8 cellular contexts compared by ENCODE assay signal in the genomic region with DNA sequence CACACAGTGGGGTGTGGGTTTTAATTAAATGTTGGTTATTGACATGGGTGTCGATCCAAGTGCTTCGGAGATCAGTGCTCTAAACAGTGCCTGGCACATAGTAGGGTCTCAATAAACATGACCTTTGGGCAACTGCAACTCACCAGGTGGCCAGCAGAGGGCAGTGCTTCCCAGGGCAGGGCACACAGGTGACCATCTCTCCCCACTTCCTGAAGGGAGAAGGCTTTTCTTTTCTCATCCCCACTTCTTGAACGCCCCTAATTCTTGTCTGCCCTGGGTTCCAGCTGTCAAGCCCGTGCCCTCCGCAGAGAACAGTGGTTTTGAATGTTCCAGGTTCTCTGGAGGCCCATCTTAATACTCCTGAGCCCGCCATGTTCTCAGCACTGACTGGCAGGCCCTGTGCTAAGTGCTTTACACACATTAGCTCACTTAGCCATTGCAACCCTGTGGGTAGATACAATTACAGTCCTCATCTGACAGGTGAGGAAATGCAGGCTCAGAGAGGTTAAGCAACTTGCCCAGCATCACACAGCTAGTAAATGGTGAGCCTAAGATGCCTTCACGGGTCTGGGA. TPM values are rescaled to one million over a fixed set of nuclear protein-coding genes. Genes with fewer than 3 reads are reported as not detected.
A peak's percentile ranks its signal among the peaks of the same experiment; 100 is the strongest.
DNase-seq lines count a peak whose midpoint lies in the region; ATAC-seq and TF ChIP-seq lines count a peak whose summit lies in the region.

No MANE protein-coding gene starts in this region.

- no peaks in the 10 kb centered on the region for H3K9me3 Mint-ChIP-seq in activated CD4-positive, alpha-beta memory T cell treated with anti-CD3 and anti-CD28 coated beads, Interleukin-2, amount 10 ng/mL, durations not matched to agents 7 days and 5 days
- no peaks in the 10 kb centered on the region for H3K9me3 Mint-ChIP-seq in effector memory CD8-positive, alpha-beta T cell
- no peaks in the 10 kb centered on the region for H3K9me3 Mint-ChIP-seq in neural progenitor cell

- WGBS in neuronal stem cell (ENCODE audit: extremely low coverage in 2 of 2, insufficient read length in 2 of 2, insufficient replicate concordance in 1 of 2), 2 donors = no CpG with 5 or more reads among the region's 7 CpGs

- H3K36me3 Mint-ChIP-seq in activated CD4-positive, alpha-beta memory T cell treated with anti-CD3 and anti-CD28 coated beads, Interleukin-2, amount 10 ng/mL, durations not matched to agents 7 days and 5 days (ENCODE audit: low read depth) = no peaks in the 10 kb centered on the region
- peaks cover 3% of the 10 kb centered on the region for H3K36me3 Mint-ChIP-seq in effector memory CD8-positive, alpha-beta T cell (ENCODE audit: insufficient read depth)
- H3K36me3 Mint-ChIP-seq in neural progenitor cell = no peaks in the 10 kb centered on the region

- H3K36me3 ChIP-seq in MM.1S (replicated peaks; ENCODE audit: insufficient read depth, low read length) = no peaks in the 10 kb centered on the region
- no peaks in the 10 kb centered on the region for H3K36me3 ChIP-seq in neural progenitor cell
- H3K36me3 ChIP-seq in upper lobe of right lung = peaks cover 4% of the 10 kb centered on the region
- no peaks in the 10 kb centered on the region for H3K36me3 ChIP-seq in neuronal stem cell (replicated peaks in 1 of 2; ENCODE audit: control insufficient read depth in 2 of 2, insufficient read depth in 2 of 2, low read length in 2 of 2)

- H3K4me2 ChIP-seq in MM.1S (ENCODE audit: low read depth, low read length) (no peak overlapping the region), neural progenitor cell (no peak overlapping the region), neuronal stem cell (ENCODE audit: insufficient read depth, low read length, poor library complexity, severe bottlenecking) (no peak overlapping the region)

- H4K91ac ChIP-seq in neuronal stem cell (ENCODE audit: low read depth, low read length, poor library complexity) = no peak overlapping the region

- in situ Hi-C loops in G401 (cut with HindIII; ENCODE audit: low sequenced_read_pairs) = no loop called here

- POLR2A ChIA-PET in activated CD4-positive, alpha-beta memory T cell treated with anti-CD3 and anti-CD28 coated beads, Interleukin-2, amount 10 ng/mL, durations not matched to agents 7 days and 5 days (lab: Charles Lee) = interaction anchor here (0.8 to 6.6 kb wide), 15 partner anchors 9 to 163 kb away, joined by 3 to 48 read pairs (median 3); partner anchors contain the start of genes RPAP3 and VDR

- peaks cover 5% of the 10 kb centered on the region; the same call in 1 of the 2 replicates for H3F3A ChIP-seq in MM.1S (ENCODE audit: insufficient read depth, low read length)
- H3F3A ChIP-seq in neural progenitor cell (ENCODE audit: low read depth) = peaks cover 5% of the 10 kb centered on the region

- H3K18ac ChIP-seq in neuronal stem cell (ENCODE audit: low read length) = no peak overlapping the region

- H3K79me1 ChIP-seq in neuronal stem cell (ENCODE audit: low read depth, low read length) = no peaks in the 10 kb centered on the region

- CTCF ChIA-PET in activated CD4-positive, alpha-beta memory T cell treated with anti-CD3 and anti-CD28 coated beads, Interleukin-2, amount 10 ng/mL, durations not matched to agents 7 days and 5 days (lab: Charles Lee) = interaction anchor here (0.6 to 13.6 kb wide), 37 partner anchors 10 to 441 kb away, joined by 3 to 431 read pairs (median 4); partner anchors contain the start of genes CCDC184, ENDOU, RAPGEF3 and RPAP3

- H3K4me3 Mint-ChIP-seq in activated CD4-positive, alpha-beta memory T cell treated with anti-CD3 and anti-CD28 coated beads, Interleukin-2, amount 10 ng/mL, durations not matched to agents 7 days and 5 days = no peak overlapping the region
- peak overlapping the region in 1 of 2 donors; percentile 28 for H3K4me3 Mint-ChIP-seq in effector memory CD8-positive, alpha-beta T cell
- no peak overlapping the region for H3K4me3 Mint-ChIP-seq in neural progenitor cell

- no peak overlapping the region for H2BK12ac ChIP-seq in neuronal stem cell (ENCODE audit: low read length)

- H3K4me3 ChIP-seq in MM.1S (ENCODE audit: low read length) = no peak overlapping the region
- H3K4me3 ChIP-seq in neural progenitor cell = no peak overlapping the region
- no peak overlapping the region for H3K4me3 ChIP-seq in upper lobe of right lung
- no peak overlapping the region for H3K4me3 ChIP-seq in neuronal stem cell (ENCODE audit: low read length in 2 of 2)

- H3K79me2 ChIP-seq in MM.1S (ENCODE audit: low read length) = no peaks in the 10 kb centered on the region
- H3K79me2 ChIP-seq in neural progenitor cell (ENCODE audit: low read depth) = no peaks in the 10 kb centered on the region

- no peak overlapping the region for H3K14ac ChIP-seq in neuronal stem cell (ENCODE audit: low read length)

- H3K27me3 ChIP-seq in MM.1S (replicated peaks; ENCODE audit: insufficient read depth, low read length) (no peaks in the 10 kb centered on the region), neural progenitor cell (no peaks in the 10 kb centered on the region), upper lobe of right lung (no peaks in the 10 kb centered on the region), neuronal stem cell (ENCODE audit: control insufficient read depth in 3 of 3, insufficient read depth in 3 of 3, low read depth in 1 of 3, low read length in 3 of 3) (no peaks in the 10 kb centered on the region)

- no peak overlapping the region for H3K23ac ChIP-seq in neuronal stem cell (ENCODE audit: low read depth, low read length, poor library complexity)

- TF ChIP-seq CTCF in MM.1S (IDR thresholded peaks at IDR 0.05; ENCODE audit: low read length) = peak; percentile 96
- TF ChIP-seq CTCF in neural progenitor cell (IDR thresholded peaks at IDR 0.05) = peak; percentile 88
- TF ChIP-seq CTCF in upper lobe of right lung (IDR thresholded peaks at IDR 0.05) = peak; percentile 97

- H3K4ac ChIP-seq in neuronal stem cell (ENCODE audit: low read length) = no peak overlapping the region

- no peak overlapping the region; the same call in 1 of the 2 replicates for H2AFZ ChIP-seq in MM.1S (ENCODE audit: low read length)
- H2AFZ ChIP-seq in neural progenitor cell (replicated peaks) = no peak overlapping the region
- no peak overlapping the region for H2AFZ ChIP-seq in neuronal stem cell (ENCODE audit: low read length)

- H2BK15ac ChIP-seq in neuronal stem cell (ENCODE audit: low read length) = no peak overlapping the region

- no peaks in the 10 kb centered on the region for H4K20me1 ChIP-seq in MM.1S (ENCODE audit: insufficient read depth, low read length)
- no peaks in the 10 kb centered on the region for H4K20me1 ChIP-seq in neural progenitor cell (ENCODE audit: low read depth)

- H3K4me1 Mint-ChIP-seq in activated CD4-positive, alpha-beta memory T cell treated with anti-CD3 and anti-CD28 coated beads, Interleukin-2, amount 10 ng/mL, durations not matched to agents 7 days and 5 days = peaks cover 20% of the 10 kb centered on the region
- peaks cover 32 to 34% of the 10 kb centered on the region in 2 donors for H3K4me1 Mint-ChIP-seq in effector memory CD8-positive, alpha-beta T cell (ENCODE audit: low read depth in 2 of 2)
- peaks cover 29% of the 10 kb centered on the region for H3K4me1 Mint-ChIP-seq in neural progenitor cell

- DNase-seq in G401 (ENCODE audit: low spot score) (peak; percentile 29), MM.1S (peak; percentile 47), neural progenitor cell (ENCODE audit: low spot score) (peak; percentile 36), upper lobe of right lung (peak; percentile 85), neuronal stem cell (ENCODE audit: low spot score) (no peak)
- DNase-seq in activated CD4-positive, alpha-beta memory T cell treated with anti-CD3 and anti-CD28 coated beads, Interleukin-2, amount 10 ng/mL, durations not matched to agents 7 days and 5 days = peak; percentile 82
- peak; percentile 59 to 67 (median 63) for DNase-seq in effector memory CD8-positive, alpha-beta T cell

- intact Hi-C loops in upper lobe of right lung (cut with DNase I) = no loop called here

- H3K27me3 Mint-ChIP-seq in activated CD4-positive, alpha-beta memory T cell treated with anti-CD3 and anti-CD28 coated beads, Interleukin-2, amount 10 ng/mL, durations not matched to agents 7 days and 5 days = peaks cover 17% of the 10 kb centered on the region
- H3K27me3 Mint-ChIP-seq in effector memory CD8-positive, alpha-beta T cell = peaks cover 29 to 41% of the 10 kb centered on the region in 2 donors
- H3K27me3 Mint-ChIP-seq in neural progenitor cell (ENCODE audit: insufficient read depth, low read depth) = peaks cover 4% of the 10 kb centered on the region

- no peak overlapping the region for H3K27ac Mint-ChIP-seq in activated CD4-positive, alpha-beta memory T cell treated with anti-CD3 and anti-CD28 coated beads, Interleukin-2, amount 10 ng/mL, durations not matched to agents 7 days and 5 days
- H3K27ac Mint-ChIP-seq in effector memory CD8-positive, alpha-beta T cell = no peak overlapping the region
- H3K27ac Mint-ChIP-seq in neural progenitor cell = no peak overlapping the region

- no peak overlapping the region for H2AK5ac ChIP-seq in neuronal stem cell (ENCODE audit: low read depth, low read length)

- H3K9ac ChIP-seq in MM.1S (ENCODE audit: low read length) (no peak overlapping the region), neural progenitor cell (no peak overlapping the region), neuronal stem cell (ENCODE audit: low read depth, low read length, poor library complexity) (no peak overlapping the region)

- H3K27ac ChIP-seq in MM.1S (ENCODE audit: low read length) = no peak overlapping the region
- no peak overlapping the region for H3K27ac ChIP-seq in neural progenitor cell
- H3K27ac ChIP-seq in upper lobe of right lung = no peak overlapping the region
- H3K27ac ChIP-seq in neuronal stem cell (replicated peaks; ENCODE audit: low read length) = no peak overlapping the region

- no peak overlapping the region for H2BK5ac ChIP-seq in neuronal stem cell (ENCODE audit: low read length)

- ATAC-seq in effector memory CD8-positive, alpha-beta T cell (replicated peaks) = peak; percentile 17
- ATAC-seq in upper lobe of right lung = peak; percentile 53
- ATAC-seq in GM18519 (IDR thresholded peaks at IDR 0.05; ENCODE audit: low FRiP score, unreplicated experiment) = no peak

- H3K4me1 ChIP-seq in MM.1S (ENCODE audit: low read length) (peaks cover 26% of the 10 kb centered on the region), neural progenitor cell (peaks cover 22% of the 10 kb centered on the region), upper lobe of right lung (peaks cover 36% of the 10 kb centered on the region), neuronal stem cell (ENCODE audit: control insufficient read depth in 2 of 2, insufficient read depth in 1 of 2, low read depth in 1 of 2, low read length in 2 of 2) (peaks cover 2 to 17% of the 10 kb centered on the region in 2 donors)

- no peak overlapping the region for H2BK120ac ChIP-seq in neuronal stem cell (ENCODE audit: low read depth, low read length)

- no peaks in the 10 kb centered on the region for H3K9me2 ChIP-seq in MM.1S (replicated peaks; ENCODE audit: insufficient read depth, low read length)

- H3K9me3 ChIP-seq in MM.1S (replicated peaks; ENCODE audit: insufficient read depth, low read length) = no peaks in the 10 kb centered on the region
- no peaks in the 10 kb centered on the region for H3K9me3 ChIP-seq in neural progenitor cell (ENCODE audit: low read depth)
- H3K9me3 ChIP-seq in upper lobe of right lung = no peaks in the 10 kb centered on the region
- no peaks in the 10 kb centered on the region for H3K9me3 ChIP-seq in neuronal stem cell (replicated peaks in 1 of 2; ENCODE audit: control insufficient read depth in 2 of 2, insufficient read depth in 1 of 2, low read depth in 1 of 2, low read length in 2 of 2)

- H4K8ac ChIP-seq in neuronal stem cell (ENCODE audit: low read depth, low read length) = no peak overlapping the region

RNA-seq across cellular contexts. Expression of gene RAPGEF3, which starts 16.3 kb away (rescaled TPM):
- 6.1 and 9.0 TPM in 2 replicates for total RNA-seq in G401 (2014; rRNA removed; shearing (Covaris generic))
- 1 to 10 TPM; 1.4 to 1.6 TPM for total RNA-seq in activated CD4-positive, alpha-beta memory T cell treated with anti-CD3 and anti-CD28 coated beads, Interleukin-2, amount 10 ng/mL, durations not matched to agents 7 days and 5 days
- total RNA-seq in neural progenitor cell (ENCODE audit: low replicate concordance) = 0.58 and 1.2 TPM in 2 replicates
- 69.6 TPM for total RNA-seq in upper lobe of right lung
- 1.3 TPM for polyA plus RNA-seq in neuronal stem cell (2013, experiment 1 of 2)
- polyA plus RNA-seq in neuronal stem cell (2013, experiment 2 of 2) = 1.1 TPM

RNA-seq across cellular contexts. Expression of gene ENDOU, which starts 17.0 kb away (rescaled TPM):
- total RNA-seq in G401 (2014; rRNA removed; shearing (Covaris generic)) = 1.9 TPM in 1 of 2 replicates, not detected in the other
- total RNA-seq in activated CD4-positive, alpha-beta memory T cell treated with anti-CD3 and anti-CD28 coated beads, Interleukin-2, amount 10 ng/mL, durations not matched to agents 7 days and 5 days = not detected
- not detected in 2 replicates for total RNA-seq in neural progenitor cell (ENCODE audit: low replicate concordance)
- 0.32 TPM for total RNA-seq in upper lobe of right lung
- polyA plus RNA-seq in neuronal stem cell (2013, experiment 1 of 2) = not detected
- polyA plus RNA-seq in neuronal stem cell (2013, experiment 2 of 2) = 0.07 TPM

RNA-seq across cellular contexts. Expression of gene SLC48A1, which starts 30.7 kb away (rescaled TPM):
- 32.3 and 34.4 TPM in 2 replicates for total RNA-seq in G401 (2014; rRNA removed; shearing (Covaris generic))
- 10 to 100 TPM; 19.4 to 22.6 TPM for total RNA-seq in activated CD4-positive, alpha-beta memory T cell treated with anti-CD3 and anti-CD28 coated beads, Interleukin-2, amount 10 ng/mL, durations not matched to agents 7 days and 5 days
- total RNA-seq in neural progenitor cell (ENCODE audit: low replicate concordance) (8.3 and 16.7 TPM in 2 replicates), upper lobe of right lung (40.9 TPM)
- polyA plus RNA-seq in neuronal stem cell (2013, experiment 1 of 2) = 12.5 TPM
- polyA plus RNA-seq in neuronal stem cell (2013, experiment 2 of 2) = 12.3 TPM

RNA-seq across cellular contexts. Expression of gene RPAP3, which starts 36.5 kb away (rescaled TPM):
- 22.8 and 44.4 TPM in 2 replicates for total RNA-seq in G401 (2014; rRNA removed; shearing (Covaris generic))
- 10 to 100 TPM; 38.4 to 40.7 TPM for total RNA-seq in activated CD4-positive, alpha-beta memory T cell treated with anti-CD3 and anti-CD28 coated beads, Interleukin-2, amount 10 ng/mL, durations not matched to agents 7 days and 5 days
- total RNA-seq in neural progenitor cell (ENCODE audit: low replicate concordance) (42.7 and 61.9 TPM in 2 replicates), upper lobe of right lung (19.9 TPM)
- 49.8 TPM for polyA plus RNA-seq in neuronal stem cell (2013, experiment 1 of 2)
- 50.8 TPM for polyA plus RNA-seq in neuronal stem cell (2013, experiment 2 of 2)
